8 cellular contexts compared by ENCODE assay signal in genomic region chr15:88505721-88506120, GRCh38.
"Had no signal": no experiment of that assay in that cellular context is flagged by ENCODE, and none has a peak within 500 bp of the region (broad histone marks: within the 10 kb centered on the region; RNA-seq: fewer than 3 reads in every experiment).

No MANE protein-coding gene starts in this region.

- H3K27ac ChIP-seq: GM23248 had no signal

- H3K4me3 ChIP-seq: GM23248, HAP-1 had no signal

- H3K9me3 ChIP-seq: HAP-1 had no signal

- DNase-seq: GM23248, GOT3, H7, HFFc6, KBM-7 had no signal

- ATAC-seq: HCT116, HepG2 had no signal
